In genomic region chr20:33165416-33166055, GRCh38 we compare ENCODE assay signal across 14 cellular contexts.
"Had no signal": no experiment of that assay in that cellular context is flagged by ENCODE, and none has a peak within 500 bp of the region (broad histone marks: within the 10 kb centered on the region; RNA-seq: fewer than 3 reads in every experiment).

No MANE protein-coding gene starts in this region.

- DNase-seq: activated CD4-positive, alpha-beta T cell treated with anti-CD3 and anti-CD28 coated beads, Interleukin-2, amount 50 U/mL, for 4 hours; activated gamma-delta T cell treated with Interleukin-2 at 50 U/mL for 16 hours; activated naive CD8-positive, alpha-beta T cell treated with anti-CD3 and anti-CD28 coated beads for 36 hours; activated T-cell treated with anti-CD3 and anti-CD28 coated beads, Interleukin-2, amount 50 U/mL, for 72 hours; anterior cingulate cortex; hypothalamus; kidney glomerular epithelial cell; nephron progenitor cell; sigmoid colon; stimulated activated CD4-positive, alpha-beta T cell treated with anti-CD3 and anti-CD28 coated beads, Interleukin-2, amount 100 ng/mL, for 24 hours; stimulated activated naive CD4-positive, alpha-beta T cell treated with Interleukin-2 at 50 U/mL for 16 hours had no signal

- ATAC-seq: activated CD4-positive, CD25-positive, alpha-beta regulatory T cell treated with anti-CD3 and anti-CD28 coated beads, Interleukin-2, amount 50 U/mL, for 24 hours; activated T-cell treated with anti-CD3 and anti-CD28 coated beads, Interleukin-2, amount 50 U/mL, for 72 hours had no signal

- H3K36me3 ChIP-seq: breast epithelium, sigmoid colon had no signal

- H3K4me3 ChIP-seq: breast epithelium, dorsolateral prefrontal cortex, sigmoid colon had no signal

- H3K27me3 ChIP-seq: breast epithelium had no signal

- H3K27ac ChIP-seq: breast epithelium, dorsolateral prefrontal cortex, sigmoid colon had no signal
